ENCODE assay signal across 27 cellular contexts in the genomic region with DNA sequence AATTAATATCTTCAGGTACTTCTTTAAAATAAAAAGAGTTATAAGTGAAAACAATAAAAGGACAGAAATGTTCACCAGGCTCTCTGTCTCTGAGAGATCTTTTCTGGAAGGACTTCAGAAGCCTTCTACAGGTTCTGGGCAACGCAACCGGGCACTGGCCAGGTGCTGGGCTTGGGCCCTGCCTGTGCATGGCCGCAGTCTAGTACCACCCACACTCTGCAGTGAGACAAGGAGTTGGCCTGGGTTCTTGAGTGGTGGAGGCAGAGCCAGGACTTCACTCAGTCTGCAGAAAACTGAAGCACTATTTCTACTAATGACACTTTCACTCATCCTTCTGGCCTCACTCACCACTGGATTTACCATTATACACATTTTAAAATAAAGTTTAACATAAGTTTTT.
"Had no signal": no experiment of that assay in that cellular context is flagged by ENCODE, and none has a peak within 500 bp of the region (broad histone marks: within the 10 kb centered on the region; RNA-seq: fewer than 3 reads in every experiment).

No MANE protein-coding gene starts in this region.

- DNase-seq: activated CD4-positive, alpha-beta T cell treated with anti-CD3 and anti-CD28 coated beads for 48 hours; activated CD4-positive, alpha-beta T cell treated with anti-CD3 and anti-CD28 coated beads, Interleukin-2, amount 50 U/mL, for 48 hours; activated CD8-positive, alpha-beta memory T cell treated with anti-CD3 and anti-CD28 coated beads for 24 hours; activated effector memory CD4-positive, alpha-beta T cell treated with anti-CD3 and anti-CD28 coated beads, Interleukin-2, amount 50 U/mL, for 16 hours; activated naive CD4-positive, alpha-beta T cell treated with anti-CD3 and anti-CD28 coated beads for 36 hours; activated naive CD8-positive, alpha-beta T cell treated with anti-CD3 and anti-CD28 coated beads, Interleukin-2, amount 10 ng/mL, durations not matched to agents 7 days and 5 days; amniotic stem cell; brain microvascular endothelial cell; cortex of kidney; immature natural killer cell; kidney; left colon; naive B cell; nephron progenitor cell; ovary; right cardiac atrium; stimulated activated CD4-positive, alpha-beta T cell treated with anti-CD3 and anti-CD28 coated beads, Interleukin-15, amount 100 ng/mL, for 24 hours; stimulated activated CD4-positive, alpha-beta T cell treated with anti-CD3 and anti-CD28 coated beads, Interleukin-2, amount 100 ng/mL, for 24 hours; stimulated activated naive B cell treated with anti-CD40 and anti-IgM and Interleukin-4, amounts not matched to agents 10 μg/mL and 1 μg/mL and 100 μg/mL, for 72 hours; T-helper 17 cell; T1000; transverse colon; uterus; WERI-Rb-1 had no signal

- H3K27me3 Mint-ChIP-seq: activated naive CD8-positive, alpha-beta T cell treated with anti-CD3 and anti-CD28 coated beads, Interleukin-2, amount 10 ng/mL, durations not matched to agents 7 days and 5 days; naive B cell; stimulated activated naive B cell treated with anti-CD40 and anti-IgM and Interleukin-4, amounts not matched to agents 10 μg/mL and 1 μg/mL and 100 μg/mL, for 72 hours; T-helper 17 cell had no signal

- ATAC-seq: gastroesophageal sphincter, left colon, T-helper 17 cell had no signal

- H3K4me1 ChIP-seq: uterus had no signal

- H3K4me1 Mint-ChIP-seq: mesothelial cell of epicardium had no signal

- H3K36me3 Mint-ChIP-seq: mesothelial cell of epicardium had no signal

- H3K36me3 ChIP-seq: brain microvascular endothelial cell, ovary, uterus had no signal

- H3K27me3 ChIP-seq: brain microvascular endothelial cell, gastroesophageal sphincter, ovary, transverse colon, uterus had no signal

- H3K27ac ChIP-seq: brain microvascular endothelial cell, gastroesophageal sphincter, ovary, transverse colon, uterus, WERI-Rb-1 had no signal

- H3K9me3 ChIP-seq: gastroesophageal sphincter, ovary, transverse colon, uterus had no signal

- H3K4me3 Mint-ChIP-seq: activated naive CD4-positive, alpha-beta T cell treated with anti-CD3 and anti-CD28 coated beads for 36 hours; activated naive CD8-positive, alpha-beta T cell treated with anti-CD3 and anti-CD28 coated beads, Interleukin-2, amount 10 ng/mL, durations not matched to agents 7 days and 5 days; activated T-helper 1 cell treated with anti-CD3 and anti-CD28 coated beads, Interleukin-12 subunit alpha, Interleukin-12 subunit beta, Interleukin-2, Interleukin-4 antibody, amounts not matched to agents 30 ng/mL and 10 ng/mL and 1 ng/mL, durations not matched to agents 14 hours and 24 hours and 36 hours; immature natural killer cell; mesothelial cell of epicardium; nephron progenitor cell; T-helper 17 cell had no signal

- H3K27ac Mint-ChIP-seq: activated naive CD4-positive, alpha-beta T cell treated with anti-CD3 and anti-CD28 coated beads for 36 hours; activated naive CD8-positive, alpha-beta T cell treated with anti-CD3 and anti-CD28 coated beads, Interleukin-2, amount 10 ng/mL, durations not matched to agents 7 days and 5 days; mesothelial cell of epicardium; nephron progenitor cell; stimulated activated naive B cell treated with anti-CD40 and anti-IgM and Interleukin-4, amounts not matched to agents 10 μg/mL and 1 μg/mL and 100 μg/mL, for 72 hours; T-helper 17 cell had no signal

- H3K4me3 ChIP-seq: gastroesophageal sphincter, ovary, transverse colon, uterus had no signal

- H3K9me3 Mint-ChIP-seq: activated naive CD4-positive, alpha-beta T cell treated with anti-CD3 and anti-CD28 coated beads for 36 hours; activated naive CD8-positive, alpha-beta T cell treated with anti-CD3 and anti-CD28 coated beads, Interleukin-2, amount 10 ng/mL, durations not matched to agents 7 days and 5 days; activated T-helper 1 cell treated with anti-CD3 and anti-CD28 coated beads, Interleukin-12 subunit alpha, Interleukin-12 subunit beta, Interleukin-2, Interleukin-4 antibody, amounts not matched to agents 30 ng/mL and 10 ng/mL and 1 ng/mL, durations not matched to agents 14 hours and 24 hours and 36 hours; immature natural killer cell; mesothelial cell of epicardium; naive B cell; nephron progenitor cell; stimulated activated naive B cell treated with anti-CD40 and anti-IgM and Interleukin-4, amounts not matched to agents 10 μg/mL and 1 μg/mL and 100 μg/mL, for 72 hours had no signal
